In genomic region chr6:163745566-163746400, GRCh38 we compare ENCODE assay signal across 9 cellular contexts.
DNase-seq lines count a peak whose midpoint lies in the region; TF ChIP-seq lines count a peak whose summit lies in the region.
"Had no signal": no experiment of that assay in that cellular context is flagged by ENCODE, and none has a peak within 500 bp of the region (broad histone marks: within the 10 kb centered on the region; RNA-seq: fewer than 3 reads in every experiment).

No MANE protein-coding gene starts in this region.

- no peaks in the 10 kb centered on the region for H3K9me3 Mint-ChIP-seq in Caco-2 (ENCODE audit: unreplicated experiment)
- no peaks in the 10 kb centered on the region for H3K9me3 Mint-ChIP-seq in nephron

- H3K27me3 ChIP-seq in Caco-2 (replicated peaks; ENCODE audit: control insufficient read depth, insufficient read depth, low read length): no peaks in the 10 kb centered on the region
- no peaks in the 10 kb centered on the region for H3K27me3 ChIP-seq in fibroblast of lung (ENCODE audit: control insufficient read depth, insufficient read depth, low read length)
- no peaks in the 10 kb centered on the region for H3K27me3 ChIP-seq in Karpas-422 (ENCODE audit: low read length)

- H3K27me3 Mint-ChIP-seq in Caco-2 (ENCODE audit: insufficient read depth, unreplicated experiment) (no peaks in the 10 kb centered on the region), nephron (ENCODE audit: low read depth) (peaks cover 34% of the 10 kb centered on the region)

- H3K4me3 ChIP-seq in Caco-2 (ENCODE audit: low read depth, low read length) (no peak overlapping the region), fibroblast of lung (replicated peaks in 1 of 4; ENCODE audit: control extremely low read depth in 1 of 4, insufficient read depth in 1 of 4, low read depth in 3 of 4, low read length in 4 of 4) (no peak overlapping the region), Karpas-422 (ENCODE audit: low read length) (no peak overlapping the region)

- H3K27ac Mint-ChIP-seq in Caco-2 (ENCODE audit: unreplicated experiment) (no peak overlapping the region), nephron (peak overlapping the region; percentile 23 to 71 (median 65))

- H3K4me1 Mint-ChIP-seq in Caco-2 (ENCODE audit: low read depth, unreplicated experiment) (no peaks in the 10 kb centered on the region), nephron (peaks cover 37% of the 10 kb centered on the region)

- H3K79me2 ChIP-seq in fibroblast of lung (ENCODE audit: control insufficient read depth, insufficient read depth, low read length) (no peaks in the 10 kb centered on the region), Karpas-422 (ENCODE audit: low read length) (no peaks in the 10 kb centered on the region)

- intact Hi-C loops in Caco-2 (cut with micrococcal nuclease; ENCODE audit: unreplicated experiment): loop anchor here (10.0 kb wide), 1 partner anchor 209 kb away; no protein-coding TSS in a partner anchor

- H3K4me2 ChIP-seq in fibroblast of lung (ENCODE audit: extremely low read depth, insufficient read depth, low read length) (no peak overlapping the region), Karpas-422 (ENCODE audit: low read depth, low read length, poor library complexity, severe bottlenecking) (no peak overlapping the region)

- H3K9ac ChIP-seq in fibroblast of lung (ENCODE audit: insufficient read depth, low read length) (no peak overlapping the region), Karpas-422 (ENCODE audit: low read length) (no peak overlapping the region)

- no peak for TF ChIP-seq CTCF in Caco-2 (IDR thresholded peaks at IDR 0.05; ENCODE audit: insufficient read depth in 1 of 2, low read depth in 1 of 2, low read length in 1 of 2, severe bottlenecking in 1 of 2, unreplicated experiment in 1 of 2)
- TF ChIP-seq CTCF in fibroblast of lung (conservative IDR thresholded peaks at IDR 0.05 in 1 of 2, IDR thresholded peaks at IDR 0.05 in 1 of 2; ENCODE audit: low read depth in 1 of 2, low read length in 2 of 2): no peak
- TF ChIP-seq CTCF in nephron (IDR thresholded peaks at IDR 0.05; ENCODE audit: unreplicated experiment in 3 of 3): no peak
- TF ChIP-seq CTCF in GM20000 (IDR thresholded peaks at IDR 0.05; ENCODE audit: extremely low read depth, missing control alignments): no peak

- no peaks in the 10 kb centered on the region for H3K9me2 ChIP-seq in Karpas-422 (replicated peaks; ENCODE audit: insufficient read depth, low read length)

- H3K27ac ChIP-seq in fibroblast of lung (ENCODE audit: insufficient read depth, low read length) (no peak overlapping the region), Karpas-422 (ENCODE audit: low read length) (no peak overlapping the region)

- no TSS peak for BruUV-seq in Caco-2 (replicated peaks; lab: Mats Ljungman, UMichigan)

- CTCF ChIA-PET in Caco-2 (lab: Charles Lee): interaction anchor here (0.6 to 0.7 kb wide), 3 partner anchors 52 to 838 kb away, joined by 4 to 5 read pairs (median 5); no protein-coding TSS in a partner anchor

- H3K36me3 Mint-ChIP-seq in Caco-2 (ENCODE audit: insufficient read depth, unreplicated experiment) (peaks cover 4% of the 10 kb centered on the region), nephron (ENCODE audit: low read depth) (no peaks in the 10 kb centered on the region)

- peak; percentile 69 to 82 for DNase-seq in Caco-2
- peak; percentile 11 for DNase-seq in RKO (ENCODE audit: low spot score)
- DNase-seq in fibroblast of lung (ENCODE audit: low read depth in 2 of 2): peak; percentile 50 to 97
- DNase-seq in GM20000 (ENCODE audit: low spot score): no peak
- no peak for DNase-seq in stimulated activated CD4-positive, alpha-beta T cell treated with anti-CD3 and anti-CD28 coated beads, Interleukin-15, amount 100 ng/mL, for 24 hours
- DNase-seq in Karpas-422: no peak
- no peak for DNase-seq in hippocampal formation (lab: John Stamatoyannopoulos, UW)
- DNase-seq: erythroblast had no signal

- H3K36me3 ChIP-seq in Caco-2 (ENCODE audit: control insufficient read depth, insufficient read depth, low read length) (no peaks in the 10 kb centered on the region), fibroblast of lung (ENCODE audit: control insufficient read depth, insufficient read depth, low read length) (no peaks in the 10 kb centered on the region), Karpas-422 (ENCODE audit: insufficient read depth, low read length) (no peaks in the 10 kb centered on the region)

- no peak overlapping the region for H2AFZ ChIP-seq in fibroblast of lung (ENCODE audit: low read length)
- H2AFZ ChIP-seq in Karpas-422 (ENCODE audit: low read length): no peak overlapping the region

- H4K20me1 ChIP-seq in fibroblast of lung (ENCODE audit: control insufficient read depth, extremely low read depth, insufficient read depth, low read length) (no peaks in the 10 kb centered on the region), Karpas-422 (ENCODE audit: insufficient read depth, low read depth, low read length) (no peaks in the 10 kb centered on the region)

- POLR2A ChIA-PET in Caco-2 (lab: Charles Lee): no interaction called here

- H3K4me1 ChIP-seq in Caco-2: peaks cover 8% of the 10 kb centered on the region
- no peaks in the 10 kb centered on the region for H3K4me1 ChIP-seq in fibroblast of lung (ENCODE audit: control insufficient read depth, extremely low read depth, insufficient read depth, low read length)
- no peaks in the 10 kb centered on the region for H3K4me1 ChIP-seq in Karpas-422 (ENCODE audit: low read length)

- H3K4me3 Mint-ChIP-seq in Caco-2 (ENCODE audit: unreplicated experiment) (no peak overlapping the region), nephron (no peak overlapping the region)

- H3K9me3 ChIP-seq in Caco-2: no peaks in the 10 kb centered on the region
- no peaks in the 10 kb centered on the region for H3K9me3 ChIP-seq in fibroblast of lung (ENCODE audit: control insufficient read depth, insufficient read depth, low read depth, low read length)
- H3K9me3 ChIP-seq in Karpas-422 (ENCODE audit: low read length): 0 out of 2 replicates have a peak, but pooled peaks cover 3% of the 10 kb centered on the region

Comparison
In these comparisons a context has a peak if more than half of its experiments do, and no peak if none do; other contexts are left out.
1. DNase-seq: peak in Caco-2 (2 of 2), RKO (single experiment) and fibroblast of lung (2 of 2); none in GM20000 (single experiment), stimulated activated CD4-positive, alpha-beta T cell treated with anti-CD3 and anti-CD28 coated beads, Interleukin-15, amount 100 ng/mL, for 24 hours (single experiment), Karpas-422 (single experiment) and hippocampal formation (0 of 2).